ENCODE assay signal across 8 cellular contexts in the genomic region with DNA sequence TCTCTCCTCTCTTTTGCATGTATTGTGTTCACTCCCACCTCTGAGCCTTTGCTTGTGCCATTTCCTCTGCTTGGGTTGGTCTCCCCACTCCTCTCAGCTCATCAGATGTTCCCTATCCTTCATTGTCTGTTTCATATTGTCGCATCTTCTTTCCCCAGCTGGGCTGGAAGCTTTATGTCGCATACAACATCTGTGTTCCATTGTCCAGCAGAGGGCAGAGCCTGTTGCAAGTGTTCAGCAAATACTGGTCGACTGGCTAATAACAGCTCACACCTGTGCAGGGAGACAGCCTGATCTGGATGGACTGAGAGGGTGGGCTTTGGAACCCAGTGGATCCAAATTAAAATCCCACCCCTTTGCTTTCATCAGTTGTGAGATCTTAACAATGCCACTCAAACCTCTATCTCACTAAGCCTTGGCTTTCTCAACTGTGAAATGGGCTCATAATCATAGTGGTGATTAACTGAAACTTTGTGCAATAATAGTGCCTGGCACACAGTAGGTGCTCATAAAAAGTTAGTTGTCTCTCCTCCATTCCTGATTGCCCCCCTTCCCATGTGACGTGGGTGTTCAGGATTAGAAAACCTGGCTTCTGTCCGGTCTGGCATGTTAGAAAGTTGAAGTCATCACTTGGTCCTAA.
A peak's percentile ranks its signal among the peaks of the same experiment; 100 is the strongest.
DNase-seq lines count a peak whose midpoint lies in the region; ATAC-seq and TF ChIP-seq lines count a peak whose summit lies in the region.

No MANE protein-coding gene starts in this region.

- H3K9me3 ChIP-seq in WERI-Rb-1 (ENCODE audit: severe bottlenecking) = no peaks in the 10 kb centered on the region

- peak; percentile 40 for DNase-seq in AG10803 (ENCODE audit: low read depth)
- DNase-seq in WERI-Rb-1 = peak; percentile 24
- peak; percentile 41 for DNase-seq in left kidney (ENCODE audit: low read depth, low spot score)
- no peak for DNase-seq in NCI-H2196 treated with DMSO at 0.1 percent for 48 hours (lab: John Stamatoyannopoulos, UW; ENCODE audit: unreplicated experiment)
- DNase-seq in activated naive CD4-positive, alpha-beta T cell treated with Interleukin-2 at 50 U/mL for 16 hours = no peak
- DNase-seq in activated gamma-delta T cell treated with Interleukin-2 at 50 U/mL for 16 hours = no peak

- TF ChIP-seq CTCF in AG10803 (conservative IDR thresholded peaks at IDR 0.05; ENCODE audit: low read length) (peak; percentile 59), GM12875 (IDR thresholded peaks at IDR 0.05; ENCODE audit: borderline replicate concordance, insufficient read depth, low read depth, low read length) (peak; percentile 69), WERI-Rb-1 (IDR thresholded peaks at IDR 0.05; ENCODE audit: low read depth, low read length) (peak; percentile 66)

- no peak for ATAC-seq in GM18868 (IDR thresholded peaks at IDR 0.05; ENCODE audit: unreplicated experiment)

- H3K4me3 ChIP-seq in AG10803 (ENCODE audit: low read length) (no peak overlapping the region), GM12875 (ENCODE audit: low read depth, low read length) (no peak overlapping the region), WERI-Rb-1 (ENCODE audit: low read depth, low read length) (no peak overlapping the region)

- no peak overlapping the region for H3K27ac ChIP-seq in WERI-Rb-1

- no peaks in the 10 kb centered on the region for H3K36me3 ChIP-seq in WERI-Rb-1

- no peaks in the 10 kb centered on the region for H3K27me3 ChIP-seq in WERI-Rb-1 (ENCODE audit: insufficient read depth, low read depth, severe bottlenecking)

Comparison
In these comparisons a context has a peak if more than half of its experiments do, and no peak if none do; other contexts are left out.
1. DNase-seq: peak in AG10803 (single experiment), WERI-Rb-1 (single experiment) and left kidney (single experiment); none in NCI-H2196 treated with DMSO at 0.1 percent for 48 hours (single experiment), activated naive CD4-positive, alpha-beta T cell treated with Interleukin-2 at 50 U/mL for 16 hours (single experiment) and activated gamma-delta T cell treated with Interleukin-2 at 50 U/mL for 16 hours (single experiment).
2. Peak in every context shown above with its lines, with median percentiles within 50 percentile points of each other: CTCF ChIP-seq.